ENCODE assay signal across 10 cellular contexts in genomic region chrX:24317567-24317966, GRCh38. TPM values are rescaled to one million over a fixed set of nuclear protein-coding genes. Genes with fewer than 3 reads are reported as not detected.
"Had no signal": no experiment of that assay in that cellular context is flagged by ENCODE, and none has a peak within 500 bp of the region (broad histone marks: within the 10 kb centered on the region; RNA-seq: fewer than 3 reads in every experiment).

No MANE protein-coding gene starts in this region.

- H3K4me1 Mint-ChIP-seq: GM23338, IgD-negative memory B cell had no signal

- ATAC-seq: GM23338, HepG2 had no signal

- H3K4me2 ChIP-seq: GM23338 had no signal

- H3K9me3 Mint-ChIP-seq: GM23338, H9, IgD-negative memory B cell had no signal

- FAIRE-seq: H1, H54, HepG2 had no signal

- H2AFZ ChIP-seq: GM23338 had no signal

- H3K36me3 Mint-ChIP-seq: IgD-negative memory B cell had no signal

- H3K4me3 ChIP-seq: GM23338 had no signal

- H3K27ac ChIP-seq: HL-60 had no signal

- H3K27ac Mint-ChIP-seq: GM23338, H9, IgD-negative memory B cell had no signal

- DNase-seq: H9, HCEC 1CT, KBM-7 had no signal

- H3K4me3 Mint-ChIP-seq: GM23338, H9, IgD-negative memory B cell had no signal

RNA-seq across cellular contexts. Expression of gene SUPT20HL2, which starts 3.7 kb away (rescaled TPM):
- total RNA-seq: GM23338, H1, H9, HepG2, HT1080 had no signal
- polyA plus RNA-seq: H1, HepG2, IgD-negative memory B cell had no signal

RNA-seq across cellular contexts. Expression of gene SUPT20HL1, which starts 42.9 kb away (rescaled TPM):
- total RNA-seq: GM23338, H1, H9, HepG2, HT1080 had no signal
- polyA plus RNA-seq: GM23338, H1, HepG2, IgD-negative memory B cell had no signal
